Comparison of ENCODE assay signal across 1 cellular context in genomic region chr1:6602669-6603423, GRCh38.
A peak's percentile ranks its signal among the peaks of the same experiment; 100 is the strongest.
TF ChIP-seq lines count a peak whose summit lies in the region.

TSS of gene KLHL21 (minus strand) at chr1:6602869. CDS start at chr1:6602817, 52 bp downstream.

TF ChIP-seq in K562, 482 proteins besides CTCF, POLR2A, EP300 and RAD21 (continued from another document and continues in another):
- no peak; the same call in 1 of the 2 replicates for TF ChIP-seq ZNF561 (CRISPR knock-in tag; conservative IDR thresholded peaks at IDR 0.05)
- peak; percentile 39; the same call in 1 of the 2 replicates for TF ChIP-seq E2F3 (CRISPR knock-in tag; IDR thresholded peaks at IDR 0.05)
- peak; percentile 78; the same call in 1 of the 2 replicates for TF ChIP-seq MTA3 (IDR thresholded peaks at IDR 0.05; ENCODE audit: borderline replicate concordance)
- peak; percentile 94; the same call in 1 of the 2 replicates for TF ChIP-seq KAT7 (CRISPR knock-in tag; IDR thresholded peaks at IDR 0.05; ENCODE audit: borderline replicate concordance)
- TF ChIP-seq, protein P1, sequence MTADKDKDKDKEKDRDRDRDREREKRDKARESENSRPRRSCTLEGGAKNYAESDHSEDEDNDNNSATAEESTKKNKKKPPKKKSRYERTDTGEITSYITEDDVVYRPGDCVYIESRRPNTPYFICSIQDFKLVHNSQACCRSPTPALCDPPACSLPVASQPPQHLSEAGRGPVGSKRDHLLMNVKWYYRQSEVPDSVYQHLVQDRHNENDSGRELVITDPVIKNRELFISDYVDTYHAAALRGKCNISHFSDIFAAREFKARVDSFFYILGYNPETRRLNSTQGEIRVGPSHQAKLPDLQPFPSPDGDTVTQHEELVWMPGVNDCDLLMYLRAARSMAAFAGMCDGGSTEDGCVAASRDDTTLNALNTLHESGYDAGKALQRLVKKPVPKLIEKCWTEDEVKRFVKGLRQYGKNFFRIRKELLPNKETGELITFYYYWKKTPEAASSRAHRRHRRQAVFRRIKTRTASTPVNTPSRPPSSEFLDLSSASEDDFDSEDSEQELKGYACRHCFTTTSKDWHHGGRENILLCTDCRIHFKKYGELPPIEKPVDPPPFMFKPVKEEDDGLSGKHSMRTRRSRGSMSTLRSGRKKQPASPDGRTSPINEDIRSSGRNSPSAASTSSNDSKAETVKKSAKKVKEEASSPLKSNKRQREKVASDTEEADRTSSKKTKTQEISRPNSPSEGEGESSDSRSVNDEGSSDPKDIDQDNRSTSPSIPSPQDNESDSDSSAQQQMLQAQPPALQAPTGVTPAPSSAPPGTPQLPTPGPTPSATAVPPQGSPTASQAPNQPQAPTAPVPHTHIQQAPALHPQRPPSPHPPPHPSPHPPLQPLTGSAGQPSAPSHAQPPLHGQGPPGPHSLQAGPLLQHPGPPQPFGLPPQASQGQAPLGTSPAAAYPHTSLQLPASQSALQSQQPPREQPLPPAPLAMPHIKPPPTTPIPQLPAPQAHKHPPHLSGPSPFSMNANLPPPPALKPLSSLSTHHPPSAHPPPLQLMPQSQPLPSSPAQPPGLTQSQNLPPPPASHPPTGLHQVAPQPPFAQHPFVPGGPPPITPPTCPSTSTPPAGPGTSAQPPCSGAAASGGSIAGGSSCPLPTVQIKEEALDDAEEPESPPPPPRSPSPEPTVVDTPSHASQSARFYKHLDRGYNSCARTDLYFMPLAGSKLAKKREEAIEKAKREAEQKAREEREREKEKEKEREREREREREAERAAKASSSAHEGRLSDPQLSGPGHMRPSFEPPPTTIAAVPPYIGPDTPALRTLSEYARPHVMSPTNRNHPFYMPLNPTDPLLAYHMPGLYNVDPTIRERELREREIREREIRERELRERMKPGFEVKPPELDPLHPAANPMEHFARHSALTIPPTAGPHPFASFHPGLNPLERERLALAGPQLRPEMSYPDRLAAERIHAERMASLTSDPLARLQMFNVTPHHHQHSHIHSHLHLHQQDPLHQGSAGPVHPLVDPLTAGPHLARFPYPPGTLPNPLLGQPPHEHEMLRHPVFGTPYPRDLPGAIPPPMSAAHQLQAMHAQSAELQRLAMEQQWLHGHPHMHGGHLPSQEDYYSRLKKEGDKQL (CRISPR knock-in tag; IDR thresholded peaks at IDR 0.05; ENCODE audit: borderline replicate concordance), result no peak
- TF ChIP-seq SRSF7 (optimal IDR thresholded peaks at IDR 0.05; ENCODE audit: low read depth, low read length), result no peak
- TF ChIP-seq ZNF274 (IDR thresholded peaks at IDR 0.05; ENCODE audit: borderline replicate concordance, low read depth, low read length), result no peak
- no peak for TF ChIP-seq ZNF785 (CRISPR knock-in tag; IDR thresholded peaks at IDR 0.05)
- TF ChIP-seq FUS (optimal IDR thresholded peaks at IDR 0.05; ENCODE audit: low read depth, low read length), result peak; percentile 12
- TF ChIP-seq ZNF75A (CRISPR knock-in tag; IDR thresholded peaks at IDR 0.05), result peak; percentile 7; the same call in 1 of the 2 replicates
- TF ChIP-seq PHF21A (IDR thresholded peaks at IDR 0.05; ENCODE audit: borderline replicate concordance, low read depth), result no peak
- TF ChIP-seq DIDO1 (tag; IDR thresholded peaks at IDR 0.05; ENCODE audit: low read depth), result no peak
- no peak for TF ChIP-seq ZFP1 (CRISPR knock-in tag; IDR thresholded peaks at IDR 0.05)
- TF ChIP-seq NONO (IDR thresholded peaks at IDR 0.05; ENCODE audit: low read depth in 2 of 2, low read length in 1 of 2), result peak in 1 of 2 experiments; percentile 98; a peak in 3 of 4 replicates
- TF ChIP-seq SAP30 (IDR thresholded peaks at IDR 0.05; ENCODE audit: borderline replicate concordance, insufficient read depth, low read depth, low read length, poor library complexity, severe bottlenecking), result no peak
- TF ChIP-seq WHSC1 (IDR thresholded peaks at IDR 0.05; ENCODE audit: low read length), result no peak
- peak; percentile 86 for TF ChIP-seq GMEB1 (CRISPR knock-in tag; IDR thresholded peaks at IDR 0.05)
- no peak for TF ChIP-seq CEBPB (tag; IDR thresholded peaks at IDR 0.05)
- TF ChIP-seq, protein P2, sequence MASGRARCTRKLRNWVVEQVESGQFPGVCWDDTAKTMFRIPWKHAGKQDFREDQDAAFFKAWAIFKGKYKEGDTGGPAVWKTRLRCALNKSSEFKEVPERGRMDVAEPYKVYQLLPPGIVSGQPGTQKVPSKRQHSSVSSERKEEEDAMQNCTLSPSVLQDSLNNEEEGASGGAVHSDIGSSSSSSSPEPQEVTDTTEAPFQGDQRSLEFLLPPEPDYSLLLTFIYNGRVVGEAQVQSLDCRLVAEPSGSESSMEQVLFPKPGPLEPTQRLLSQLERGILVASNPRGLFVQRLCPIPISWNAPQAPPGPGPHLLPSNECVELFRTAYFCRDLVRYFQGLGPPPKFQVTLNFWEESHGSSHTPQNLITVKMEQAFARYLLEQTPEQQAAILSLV (tag; IDR thresholded peaks at IDR 0.05), result no peak
- TF ChIP-seq HNRNPL (IDR thresholded peaks at IDR 0.05; ENCODE audit: low read depth, low read length), result no peak; the same call in 1 of the 2 replicates
- 0 out of 2 replicates have a peak, but pooled peaks have one; percentile 14 for TF ChIP-seq FOXP4 (CRISPR knock-in tag; IDR thresholded peaks at IDR 0.05; ENCODE audit: borderline replicate concordance)
- no peak for TF ChIP-seq ZNF184 (CRISPR knock-in tag; IDR thresholded peaks at IDR 0.05)
- 0 out of 4 replicates have a peak, but pooled peaks of 1 of the 2 experiments have one; percentile 62 for TF ChIP-seq BCLAF1 (IDR thresholded peaks at IDR 0.05; ENCODE audit: borderline replicate concordance in 1 of 2, control insufficient read depth in 1 of 2, low read depth in 2 of 2, low read length in 1 of 2)
- TF ChIP-seq HNRNPK (IDR thresholded peaks at IDR 0.05; ENCODE audit: low read depth, low read length, poor library complexity, severe bottlenecking), result no peak
- TF ChIP-seq SIN3B (IDR thresholded peaks at IDR 0.05; ENCODE audit: low read depth), result peak; percentile 77; the same call in 1 of the 2 replicates
- no peak for TF ChIP-seq KAT2B (IDR thresholded peaks at IDR 0.05; ENCODE audit: low read depth, low read length)
- TF ChIP-seq SIRT6 (IDR thresholded peaks at IDR 0.05; ENCODE audit: low read depth, low read length), result no peak
- TF ChIP-seq FOXP1 (CRISPR knock-in tag; IDR thresholded peaks at IDR 0.05), result peak; percentile 86
- TF ChIP-seq CBFA2T2 (conservative IDR thresholded peaks at IDR 0.05), result no peak
- peak; percentile 29; the same call in 1 of the 2 replicates for TF ChIP-seq ZBTB12 (CRISPR knock-in tag; IDR thresholded peaks at IDR 0.05)
- TF ChIP-seq MYNN (IDR thresholded peaks at IDR 0.05), result no peak
- no peak for TF ChIP-seq MYNN (CRISPR knock-in tag; IDR thresholded peaks at IDR 0.05)
- TF ChIP-seq THRAP3 (IDR thresholded peaks at IDR 0.05; ENCODE audit: borderline replicate concordance), result no peak
- TF ChIP-seq, protein P3, sequence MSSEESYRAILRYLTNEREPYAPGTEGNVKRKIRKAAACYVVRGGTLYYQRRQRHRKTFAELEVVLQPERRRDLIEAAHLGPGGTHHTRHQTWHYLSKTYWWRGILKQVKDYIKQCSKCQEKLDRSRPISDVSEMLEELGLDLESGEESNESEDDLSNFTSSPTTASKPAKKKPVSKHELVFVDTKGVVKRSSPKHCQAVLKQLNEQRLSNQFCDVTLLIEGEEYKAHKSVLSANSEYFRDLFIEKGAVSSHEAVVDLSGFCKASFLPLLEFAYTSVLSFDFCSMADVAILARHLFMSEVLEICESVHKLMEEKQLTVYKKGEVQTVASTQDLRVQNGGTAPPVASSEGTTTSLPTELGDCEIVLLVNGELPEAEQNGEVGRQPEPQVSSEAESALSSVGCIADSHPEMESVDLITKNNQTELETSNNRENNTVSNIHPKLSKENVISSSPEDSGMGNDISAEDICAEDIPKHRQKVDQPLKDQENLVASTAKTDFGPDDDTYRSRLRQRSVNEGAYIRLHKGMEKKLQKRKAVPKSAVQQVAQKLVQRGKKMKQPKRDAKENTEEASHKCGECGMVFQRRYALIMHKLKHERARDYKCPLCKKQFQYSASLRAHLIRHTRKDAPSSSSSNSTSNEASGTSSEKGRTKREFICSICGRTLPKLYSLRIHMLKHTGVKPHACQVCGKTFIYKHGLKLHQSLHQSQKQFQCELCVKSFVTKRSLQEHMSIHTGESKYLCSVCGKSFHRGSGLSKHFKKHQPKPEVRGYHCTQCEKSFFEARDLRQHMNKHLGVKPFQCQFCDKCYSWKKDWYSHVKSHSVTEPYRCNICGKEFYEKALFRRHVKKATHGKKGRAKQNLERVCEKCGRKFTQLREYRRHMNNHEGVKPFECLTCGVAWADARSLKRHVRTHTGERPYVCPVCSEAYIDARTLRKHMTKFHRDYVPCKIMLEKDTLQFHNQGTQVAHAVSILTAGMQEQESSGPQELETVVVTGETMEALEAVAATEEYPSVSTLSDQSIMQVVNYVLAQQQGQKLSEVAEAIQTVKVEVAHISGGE (CRISPR knock-in tag; IDR thresholded peaks at IDR 0.05), result 0 out of 6 replicates have a peak, but pooled peaks of 1 of the 3 experiments have one; percentile 71
- TF ChIP-seq ATF7 (IDR thresholded peaks at IDR 0.05), result no peak; the same call in 1 of the 2 replicates
- no peak for TF ChIP-seq SMAD3 (CRISPR knock-in tag; conservative IDR thresholded peaks at IDR 0.05)
- no peak; the same call in 1 of the 2 replicates for TF ChIP-seq XRCC5 (IDR thresholded peaks at IDR 0.05; ENCODE audit: low read depth, low read length)
- TF ChIP-seq HMG20B (CRISPR knock-in tag; IDR thresholded peaks at IDR 0.05), result no peak
- TF ChIP-seq, protein P4, sequence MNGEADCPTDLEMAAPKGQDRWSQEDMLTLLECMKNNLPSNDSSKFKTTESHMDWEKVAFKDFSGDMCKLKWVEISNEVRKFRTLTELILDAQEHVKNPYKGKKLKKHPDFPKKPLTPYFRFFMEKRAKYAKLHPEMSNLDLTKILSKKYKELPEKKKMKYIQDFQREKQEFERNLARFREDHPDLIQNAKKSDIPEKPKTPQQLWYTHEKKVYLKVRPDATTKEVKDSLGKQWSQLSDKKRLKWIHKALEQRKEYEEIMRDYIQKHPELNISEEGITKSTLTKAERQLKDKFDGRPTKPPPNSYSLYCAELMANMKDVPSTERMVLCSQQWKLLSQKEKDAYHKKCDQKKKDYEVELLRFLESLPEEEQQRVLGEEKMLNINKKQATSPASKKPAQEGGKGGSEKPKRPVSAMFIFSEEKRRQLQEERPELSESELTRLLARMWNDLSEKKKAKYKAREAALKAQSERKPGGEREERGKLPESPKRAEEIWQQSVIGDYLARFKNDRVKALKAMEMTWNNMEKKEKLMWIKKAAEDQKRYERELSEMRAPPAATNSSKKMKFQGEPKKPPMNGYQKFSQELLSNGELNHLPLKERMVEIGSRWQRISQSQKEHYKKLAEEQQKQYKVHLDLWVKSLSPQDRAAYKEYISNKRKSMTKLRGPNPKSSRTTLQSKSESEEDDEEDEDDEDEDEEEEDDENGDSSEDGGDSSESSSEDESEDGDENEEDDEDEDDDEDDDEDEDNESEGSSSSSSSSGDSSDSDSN (IDR thresholded peaks at IDR 0.05; ENCODE audit: borderline replicate concordance in 1 of 2, low read depth in 2 of 2, low read length in 2 of 2), result peak in 1 of 2 experiments; percentile 81; a peak in 1 of 4 replicates
- no peak for TF ChIP-seq ZNF311 (CRISPR knock-in tag; IDR thresholded peaks at IDR 0.05)
